ENCODE assay signal across 1 cellular context in genomic region chr3:186946756-186947375, GRCh38.
TF ChIP-seq lines count a peak whose summit lies in the region.

No MANE protein-coding gene starts in this region.

TF ChIP-seq in K562, 482 proteins besides CTCF, POLR2A, EP300 and RAD21 (continued from another document):
- TF ChIP-seq ZBTB9 (CRISPR knock-in tag; IDR thresholded peaks at IDR 0.05) (no peak), POLR3G (IDR thresholded peaks at IDR 0.05; ENCODE audit: extremely low read depth, insufficient read length, insufficient replicate concordance) (no peak), HDAC1 (IDR thresholded peaks at IDR 0.05) (0 out of 4 replicates have a peak, but pooled peaks of 1 of the 2 experiments have one; percentile 12), ILF3 (IDR thresholded peaks at IDR 0.05; ENCODE audit: borderline replicate concordance) (no peak), YY1 (IDR thresholded peaks at IDR 0.05; ENCODE audit: borderline replicate concordance in 1 of 3, control insufficient read depth in 1 of 3, extremely low read depth in 1 of 3, insufficient read depth in 3 of 3, insufficient read length in 1 of 3, insufficient replicate concordance in 2 of 3, low read depth in 1 of 3, low read length in 2 of 3) (peak in 1 of 3 experiments; percentile 35), ZNF318 (IDR thresholded peaks at IDR 0.05; ENCODE audit: borderline replicate concordance in 1 of 2, low read depth in 1 of 2) (no peak), GABPA (tag; conservative IDR thresholded peaks at IDR 0.05; ENCODE audit: low read depth) (no peak), CEBPB (tag; IDR thresholded peaks at IDR 0.05) (peak; percentile 66), GATA2 (CRISPR knock-in tag; IDR thresholded peaks at IDR 0.05) (0 out of 2 replicates have a peak, but pooled peaks have one; percentile 20), SMAD3 (CRISPR knock-in tag; conservative IDR thresholded peaks at IDR 0.05) (no peak), CEBPG (CRISPR knock-in tag; IDR thresholded peaks at IDR 0.05) (no peak), CEBPG (tag; conservative IDR thresholded peaks at IDR 0.05 in 1 of 2, IDR thresholded peaks at IDR 0.05 in 1 of 2) (0 out of 4 replicates have a peak, but pooled peaks of 1 of the 2 experiments have one; percentile 4), NR4A1 (CRISPR knock-in tag; IDR thresholded peaks at IDR 0.05) (no peak), NR4A1 (tag; IDR thresholded peaks at IDR 0.05) (peak; percentile 75; the same call in 1 of the 2 replicates), HMGN3 (IDR thresholded peaks at IDR 0.05; ENCODE audit: borderline replicate concordance, extremely low read depth, insufficient read length, low read depth, low read length) (no peak), NR2C1 (IDR thresholded peaks at IDR 0.05) (no peak), NR2C1 (tag; IDR thresholded peaks at IDR 0.05) (peak; percentile 34; the same call in 1 of the 2 replicates), ZNF592 (IDR thresholded peaks at IDR 0.05) (peak; percentile 57; the same call in 1 of the 2 replicates), ZNF224 (CRISPR knock-in tag; IDR thresholded peaks at IDR 0.05) (no peak)
